In the genomic region with DNA sequence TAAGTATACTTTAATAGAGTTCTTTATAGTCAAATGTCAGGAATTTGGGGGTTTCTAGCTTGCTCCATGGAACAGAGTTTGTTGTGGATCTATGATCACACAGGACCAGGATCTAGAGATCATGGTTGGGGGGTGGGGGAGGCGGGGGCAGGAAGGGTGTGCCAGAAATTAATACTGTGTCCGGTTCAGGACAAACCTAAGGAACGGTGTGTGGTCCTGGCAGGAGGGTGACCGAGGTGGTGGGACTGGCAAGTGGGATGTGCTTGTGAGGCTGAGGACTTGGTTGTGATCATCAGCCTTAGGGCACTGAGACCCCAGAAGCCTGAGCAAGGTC, we compare ENCODE assay signal across 9 cellular contexts. TPM values are rescaled to one million over a fixed set of nuclear protein-coding genes. Genes with fewer than 3 reads are reported as not detected.
A peak's percentile ranks its signal among the peaks of the same experiment; 100 is the strongest.
DNase-seq lines count a peak whose midpoint lies in the region; ATAC-seq, FAIRE-seq and TF ChIP-seq lines count a peak whose summit lies in the region.
"Had no signal": no experiment of that assay in that cellular context is flagged by ENCODE, and none has a peak within 500 bp of the region (broad histone marks: within the 10 kb centered on the region; RNA-seq: fewer than 3 reads in every experiment).

No MANE protein-coding gene starts in this region.

- H3K4me3 Mint-ChIP-seq in activated T-cell treated with anti-CD3 and anti-CD28 coated beads, Interleukin-2, amount 50 U/mL, for 4 hours: peak overlapping the region; percentile 80

- H3K18ac ChIP-seq in mesenchymal stem cell (ENCODE audit: low read depth in 1 of 2, low read length in 2 of 2): peak overlapping the region in 1 of 2 experiments; percentile 67

- H2AK5ac ChIP-seq in mesenchymal stem cell (ENCODE audit: low read length, severe bottlenecking): no peak overlapping the region

- H3K4me2 ChIP-seq in GM12878 (ENCODE audit: control insufficient read depth, insufficient read depth) (0 out of 2 replicates have a peak overlapping the region, but pooled peaks have one; percentile 75), mesenchymal stem cell (ENCODE audit: low read length, poor library complexity, severe bottlenecking) (no peak overlapping the region)

- RAD21 ChIA-PET in GM12878 (lab: Charles Lee; ENCODE audit: unreplicated experiment): no interaction called here

- no peak for TF ChIP-seq RAD21 in GM12878 (IDR thresholded peaks at IDR 0.05; ENCODE audit: insufficient read depth, low read depth, low read length)

- peak overlapping the region in 1 of 2 experiments; percentile 51 for H3K14ac ChIP-seq in mesenchymal stem cell (ENCODE audit: low read length in 2 of 2)

- H3K27ac ChIP-seq in GM12878 (ENCODE audit: control insufficient read depth, insufficient read depth) (no peak overlapping the region), mesenchymal stem cell (ENCODE audit: low read length, poor library complexity, severe bottlenecking) (no peak overlapping the region), thymus (ENCODE audit: low read depth) (no peak overlapping the region)

- intact Hi-C loops in GM12878 (cut with micrococcal nuclease; ENCODE audit: unreplicated experiment): loop anchor here (10.0 kb wide), 1 partner anchor 603 kb away; no protein-coding TSS in a partner anchor

- no peak for DNase-seq in activated T-cell treated with anti-CD3 and anti-CD28 coated beads, Interleukin-2, amount 50 U/mL, for 4 hours
- DNase-seq in activated T-cell treated with anti-CD3 and anti-CD28 coated beads, Interleukin-2, amount 50 U/mL, for 1 hour: no peak
- DNase-seq in GM12878 (ENCODE audit: low read depth, low spot score) (no peak), mesenchymal stem cell (no peak), GM03348 (ENCODE audit: low spot score) (no peak), COR-L47 (lab: John Stamatoyannopoulos, UW) (no peak), MV-4-11 (lab: John Stamatoyannopoulos, UW) (no peak)

- 66% methylated on average over 4 of the region's 4 CpGs for WGBS in GM12878 (ENCODE audit: insufficient coverage, insufficient replicate concordance, low lambda C conversion rate, missing lambda C conversion rate)
- WGBS in mesenchymal stem cell: 93% methylated on average over 4 of the region's 4 CpGs
- 95% methylated on average over 4 of the region's 4 CpGs for WGBS in thymus

- no peaks in the 10 kb centered on the region for H3K79me1 ChIP-seq in mesenchymal stem cell (replicated peaks; ENCODE audit: low read length, poor library complexity, severe bottlenecking)

- SMC1A ChIA-PET in GM12878 (lab: Charles Lee; ENCODE audit: uncharacterized antibody, unreplicated experiment): interaction anchor here (0.9 kb wide), 1 partner anchor 185 kb away, joined by 3 read pairs; no protein-coding TSS in a partner anchor

- H3K4me1 ChIP-seq in GM12878 (ENCODE audit: control insufficient read depth, insufficient read depth, low read length) (no peaks in the 10 kb centered on the region), mesenchymal stem cell (ENCODE audit: control insufficient read depth, insufficient read depth, low read depth, low read length) (peaks cover 5% of the 10 kb centered on the region), thymus (ENCODE audit: control insufficient read depth, insufficient read depth, low read length) (no peaks in the 10 kb centered on the region)

- H3K27me3 ChIP-seq in GM12878 (replicated peaks in 1 of 2; ENCODE audit: control insufficient read depth in 2 of 2, insufficient read depth in 2 of 2, low read length in 1 of 2): no peaks in the 10 kb centered on the region; a peak in 1 of 4 replicates
- no peaks in the 10 kb centered on the region for H3K27me3 ChIP-seq in mesenchymal stem cell (ENCODE audit: control insufficient read depth in 1 of 2, insufficient read depth in 1 of 2, low read length in 2 of 2)
- H3K27me3 ChIP-seq in thymus (ENCODE audit: control insufficient read depth, insufficient read depth): no peaks in the 10 kb centered on the region

- no TSS peak for BruUV-seq in GM12878 (replicated peaks; lab: Mats Ljungman, UMichigan)

- no peak for TF ChIP-seq CTCF in GM12878 (IDR thresholded peaks at IDR 0.05 in 2 of 3, conservative IDR thresholded peaks at IDR 0.05 in 1 of 3; ENCODE audit: control insufficient read depth in 2 of 3, extremely low read depth in 1 of 3, insufficient read depth in 1 of 3, low read depth in 3 of 3, low read length in 3 of 3)

- H3K4me1 Mint-ChIP-seq in activated T-cell treated with anti-CD3 and anti-CD28 coated beads, Interleukin-2, amount 50 U/mL, for 4 hours (ENCODE audit: low read depth): no peaks in the 10 kb centered on the region

- TF ChIP-seq POLR2A in GM12878 (IDR thresholded peaks at IDR 0.05; ENCODE audit: low read depth, low read length): no peak

- H2BK12ac ChIP-seq in mesenchymal stem cell (ENCODE audit: low read length in 2 of 2): peak overlapping the region in 1 of 2 experiments; percentile 89

- no peak for FAIRE-seq in GM12878 (lab: Jason Lieb, UNC)

- no peak overlapping the region for H2AFZ ChIP-seq in GM12878 (ENCODE audit: control insufficient read depth, low read depth, low read length)
- no peak overlapping the region for H2AFZ ChIP-seq in mesenchymal stem cell (ENCODE audit: low read depth, low read length)

- ATAC-seq in activated T-cell treated with anti-CD3 and anti-CD28 coated beads, Interleukin-2, amount 50 U/mL, for 4 hours: no peak
- ATAC-seq in GM12878: peak; percentile 21; the same call in 2 of the 3 replicates

- no peak overlapping the region for H2BK5ac ChIP-seq in mesenchymal stem cell (ENCODE audit: low read depth, low read length, poor library complexity, severe bottlenecking)

- H3K9ac ChIP-seq in GM12878 (ENCODE audit: control insufficient read depth, insufficient read depth, low read length) (no peak overlapping the region), mesenchymal stem cell (ENCODE audit: low read length) (peak overlapping the region; percentile 93)

- H3K36me3 Mint-ChIP-seq in activated T-cell treated with anti-CD3 and anti-CD28 coated beads, Interleukin-2, amount 50 U/mL, for 4 hours (ENCODE audit: insufficient read depth): no peaks in the 10 kb centered on the region

- in situ Hi-C loops in GM12878 (cut with MboI): no loop called here

- TF ChIP-seq EP300 in GM12878 (IDR thresholded peaks at IDR 0.05; ENCODE audit: borderline replicate concordance in 1 of 2, control insufficient read depth in 1 of 2, low read depth in 2 of 2, low read length in 2 of 2): no peak

- H3K27me3 Mint-ChIP-seq in activated T-cell treated with anti-CD3 and anti-CD28 coated beads, Interleukin-2, amount 50 U/mL, for 4 hours (ENCODE audit: low read depth): no peaks in the 10 kb centered on the region

- no peak overlapping the region for H4K91ac ChIP-seq in mesenchymal stem cell (ENCODE audit: low read length)

- H3K36me3 ChIP-seq in GM12878 (ENCODE audit: control insufficient read depth in 2 of 2, insufficient read depth in 2 of 2, low read length in 1 of 2): no peaks in the 10 kb centered on the region
- H3K36me3 ChIP-seq in mesenchymal stem cell (ENCODE audit: control insufficient read depth in 1 of 2, insufficient read depth in 2 of 2, low read depth in 1 of 2, low read length in 2 of 2): no peaks in the 10 kb centered on the region
- no peaks in the 10 kb centered on the region for H3K36me3 ChIP-seq in thymus (ENCODE audit: control insufficient read depth, insufficient read depth)

- H2BK120ac ChIP-seq in mesenchymal stem cell (ENCODE audit: low read depth, low read length): no peak overlapping the region

- H4K8ac ChIP-seq in mesenchymal stem cell (ENCODE audit: low read length): peak overlapping the region; percentile 24

- CTCF ChIA-PET in GM12878 (lab: Yijun Ruan, JAX): interaction anchor here (1.0 to 1.9 kb wide), 2 partner anchors 112 to 182 kb away, joined by 3 to 5 read pairs; no protein-coding TSS in a partner anchor

- H3K9me3 Mint-ChIP-seq in activated T-cell treated with anti-CD3 and anti-CD28 coated beads, Interleukin-2, amount 50 U/mL, for 4 hours: no peaks in the 10 kb centered on the region

- no peak overlapping the region for H3K23ac ChIP-seq in mesenchymal stem cell (ENCODE audit: low read length in 2 of 2)

- H3K9me3 ChIP-seq in GM12878 (replicated peaks; ENCODE audit: control insufficient read depth, insufficient read depth, low read length): no peaks in the 10 kb centered on the region
- no peaks in the 10 kb centered on the region for H3K9me3 ChIP-seq in mesenchymal stem cell (ENCODE audit: control insufficient read depth, low read length)
- no peaks in the 10 kb centered on the region for H3K9me3 ChIP-seq in thymus (ENCODE audit: control insufficient read depth)

- H3K79me2 ChIP-seq in GM12878 (ENCODE audit: control insufficient read depth, insufficient read depth, low read length): no peaks in the 10 kb centered on the region

- no peak overlapping the region for H3K4ac ChIP-seq in mesenchymal stem cell (ENCODE audit: low read depth in 1 of 2, low read length in 2 of 2)

- no peak overlapping the region for H2BK15ac ChIP-seq in mesenchymal stem cell (ENCODE audit: low read depth, poor library complexity, severe bottlenecking)

- H4K20me1 ChIP-seq in GM12878 (ENCODE audit: control insufficient read depth, insufficient read depth): no peaks in the 10 kb centered on the region

- H3K4me3 ChIP-seq in GM12878: no peak overlapping the region
- peak overlapping the region in 1 of 2 experiments; percentile 93 for H3K4me3 ChIP-seq in mesenchymal stem cell (ENCODE audit: insufficient read depth in 1 of 2, low read depth in 1 of 2, low read length in 2 of 2)
- peak overlapping the region; percentile 56 for H3K4me3 ChIP-seq in thymus (ENCODE audit: low read length)

- POLR2A ChIA-PET in GM12878 (lab: Charles Lee): interaction anchor here (0.7 kb wide), 1 partner anchor 101 kb away, joined by 3 read pairs; no protein-coding TSS in a partner anchor

RNA-seq across cellular contexts. Expression of a gene that starts 27.9 kb away (rescaled TPM):
- total RNA-seq in activated T-cell treated with anti-CD3 and anti-CD28 coated beads, Interleukin-2, amount 50 U/mL, for 4 hours: not detected
- total RNA-seq in GM12878 (2013; cell fraction: nucleolus; rRNA removed): not detected in 2 replicates
- total RNA-seq in GM12878 (2014; rRNA removed) (not detected in 2 replicates), GM12878 (2014; rRNA removed; fragmentation: Illumina TruSeq; extraction: Trizol) (not detected in 2 replicates), GM12878 (2021) (not detected in 2 replicates)
- not detected for polyA plus RNA-seq in GM12878 (2011; ENCODE audit: low read depth)
- polyA plus RNA-seq in GM12878 (2011; rRNA removed) (not detected in 2 replicates), GM12878 (2014; fragmentation: Illumina TruSeq; extraction: Trizol) (not detected in 2 replicates), GM12878 (2014; fragmentation: Nextera tagmentation; extraction: Ambion mirVana) (not detected), GM12878 (2014; rRNA removed) (not detected in 2 replicates), GM12878 (2016; fragmentation: Nextera tagmentation; extraction: Ambion mirVana) (not detected), thymus (not detected)
- polyA plus RNA-seq in GM12878 (2011; cell fraction: cytosol; rRNA removed): not detected in 2 replicates
- not detected in 2 replicates for polyA plus RNA-seq in GM12878 (2011; cell fraction: nucleus; rRNA removed)
- polyA plus RNA-seq in GM12878 (2012): not detected in 2 replicates
- not detected in 2 replicates for polyA minus RNA-seq in GM12878 (2011; rRNA and poly(A)+ RNA removed)
- polyA minus RNA-seq in GM12878 (2011; cell fraction: cytosol; rRNA and poly(A)+ RNA removed): not detected in 2 replicates
- polyA minus RNA-seq in GM12878 (2011; cell fraction: nucleus; rRNA and poly(A)+ RNA removed): not detected in 2 replicates
- polyA plus RNA-seq in mesenchymal stem cell (2013, experiment 1 of 2): not detected
- polyA plus RNA-seq in mesenchymal stem cell (2013, experiment 2 of 2): not detected
- total RNA-seq: myocyte had no signal

RNA-seq across cellular contexts. Expression of a gene that starts 41.0 kb away (rescaled TPM):
- not detected for total RNA-seq in activated T-cell treated with anti-CD3 and anti-CD28 coated beads, Interleukin-2, amount 50 U/mL, for 4 hours
- not detected in 2 replicates for total RNA-seq in GM12878 (2013; cell fraction: nucleolus; rRNA removed)
- total RNA-seq in GM12878 (2014; rRNA removed) (not detected in 2 replicates), GM12878 (2014; rRNA removed; fragmentation: Illumina TruSeq; extraction: Trizol) (not detected in 2 replicates), GM12878 (2021) (not detected in 2 replicates)
- polyA plus RNA-seq in GM12878 (2011; ENCODE audit: low read depth): not detected
- polyA plus RNA-seq in GM12878 (2011; rRNA removed) (not detected in 2 replicates), GM12878 (2014; fragmentation: Illumina TruSeq; extraction: Trizol) (not detected in 2 replicates), GM12878 (2014; fragmentation: Nextera tagmentation; extraction: Ambion mirVana) (not detected), GM12878 (2014; rRNA removed) (not detected in 2 replicates), GM12878 (2016; fragmentation: Nextera tagmentation; extraction: Ambion mirVana) (not detected), thymus (not detected)
- polyA plus RNA-seq in GM12878 (2011; cell fraction: cytosol; rRNA removed): not detected in 2 replicates
- not detected in 2 replicates for polyA plus RNA-seq in GM12878 (2011; cell fraction: nucleus; rRNA removed)
- polyA plus RNA-seq in GM12878 (2012): not detected in 2 replicates
- not detected in 2 replicates for polyA minus RNA-seq in GM12878 (2011; rRNA and poly(A)+ RNA removed)
- polyA minus RNA-seq in GM12878 (2011; cell fraction: cytosol; rRNA and poly(A)+ RNA removed): not detected in 2 replicates
- not detected in 2 replicates for polyA minus RNA-seq in GM12878 (2011; cell fraction: nucleus; rRNA and poly(A)+ RNA removed)
- polyA plus RNA-seq in mesenchymal stem cell (2013, experiment 1 of 2): not detected
- polyA plus RNA-seq in mesenchymal stem cell (2013, experiment 2 of 2): not detected
- total RNA-seq: myocyte had no signal
